Comparison of ENCODE assay signal across 1 cellular context in genomic region chr10:29642996-29643395, GRCh38.
TF ChIP-seq lines count a peak whose summit lies in the region.

No MANE protein-coding gene starts in this region.

TF ChIP-seq in H1, 55 proteins besides CTCF, POLR2A, EP300 and RAD21:
- TF ChIP-seq ATF2 (IDR thresholded peaks at IDR 0.05; ENCODE audit: low read length) (no peak), HDAC6 (IDR thresholded peaks at IDR 0.05; ENCODE audit: low read depth, low read length) (no peak)
